19 cellular contexts compared by ENCODE assay signal in genomic region chrX:131226591-131226990, GRCh38.
DNase-seq lines count a peak whose midpoint lies in the region; ATAC-seq, FAIRE-seq and TF ChIP-seq lines count a peak whose summit lies in the region.
"Had no signal": no experiment of that assay in that cellular context is flagged by ENCODE, and none has a peak within 500 bp of the region (broad histone marks: within the 10 kb centered on the region; RNA-seq: fewer than 3 reads in every experiment).

No MANE protein-coding gene starts in this region.

- H3K9me3 ChIP-seq in HepG2 (ENCODE audit: low read length) = no peaks in the 10 kb centered on the region
- no peaks in the 10 kb centered on the region for H3K9me3 ChIP-seq in right lobe of liver
- H3K9me3 ChIP-seq in K562 (replicated peaks; ENCODE audit: control insufficient read depth, insufficient read depth, low read depth, low read length) = no peaks in the 10 kb centered on the region
- H3K9me3 ChIP-seq: A549, Caco-2 had no signal

- H3K27ac ChIP-seq in HepG2 (ENCODE audit: extremely low read length, insufficient read depth, low read length) (no peak overlapping the region), right lobe of liver (no peak overlapping the region), K562 (ENCODE audit: extremely low read depth, low read depth, low read length) (no peak overlapping the region)
- H3K27ac ChIP-seq: 22Rv1; A549; BLaER1 treated with 17β-estradiol and CSF1 and Interleukin-3, amounts not matched to agents 10 nM and 100 nM; C4-2B had no signal

- TF ChIP-seq POLR2A in HepG2 (IDR thresholded peaks at IDR 0.05; ENCODE audit: insufficient read depth in 1 of 2, low read depth in 2 of 2, low read length in 2 of 2) = no peak
- TF ChIP-seq POLR2A in right lobe of liver (IDR thresholded peaks at IDR 0.05) = no peak
- TF ChIP-seq POLR2A in K562 (conservative IDR thresholded peaks at IDR 0.05) = no peak

- intact Hi-C loops in HepG2 (cut with micrococcal nuclease; ENCODE audit: unreplicated experiment) (no loop called here), right lobe of liver (cut with DNase I) (no loop called here), K562 (cut with micrococcal nuclease) (no loop called here)

- TF ChIP-seq EP300 in HepG2 (IDR thresholded peaks at IDR 0.05; ENCODE audit: low read depth in 2 of 2, low read length in 2 of 2) (no peak), HepG2 (CRISPR knock-in tag; IDR thresholded peaks at IDR 0.05; ENCODE audit: borderline replicate concordance) (no peak), K562 (IDR thresholded peaks at IDR 0.05; ENCODE audit: low read length) (no peak)

- no peaks in the 10 kb centered on the region for H3K9me1 ChIP-seq in K562 (ENCODE audit: control insufficient read depth, insufficient read depth, low read length)

- 90% methylated on average over 4 of the region's 4 CpGs for WGBS in HepG2 (ENCODE audit: low lambda C conversion rate)
- WGBS in right lobe of liver (ENCODE audit: insufficient coverage, low coverage, low lambda C conversion rate, missing lambda C conversion rate) = 48% methylated on average over 4 of the region's 4 CpGs
- 2% methylated on average over 4 of the region's 4 CpGs for WGBS in K562 (ENCODE audit: insufficient coverage, low coverage, missing lambda C conversion rate)

- POLR2A ChIA-PET in HepG2 (lab: Yijun Ruan, JAX) = no interaction called here
- POLR2A ChIA-PET in K562 (lab: Yijun Ruan, JAX) = no interaction called here

- TF ChIP-seq RAD21 in HepG2 (CRISPR knock-in tag; IDR thresholded peaks at IDR 0.05) (no peak), K562 (CRISPR knock-in tag; conservative IDR thresholded peaks at IDR 0.05 in 1 of 2, IDR thresholded peaks at IDR 0.05 in 1 of 2) (no peak)

- H3K4me1 ChIP-seq in HepG2 (ENCODE audit: insufficient read depth, low read length) = no peaks in the 10 kb centered on the region
- H3K4me1 ChIP-seq in right lobe of liver = no peaks in the 10 kb centered on the region
- H3K4me1 ChIP-seq in K562 (replicated peaks in 1 of 2; ENCODE audit: control insufficient read depth in 2 of 2, insufficient read depth in 2 of 2, low read length in 2 of 2) = no peaks in the 10 kb centered on the region
- H3K4me1 ChIP-seq: A549; BLaER1 treated with 17β-estradiol and CSF1 and Interleukin-3, amounts not matched to agents 10 nM and 100 nM; Caco-2 had no signal

- TF ChIP-seq CTCF in HepG2 (CRISPR knock-in tag; IDR thresholded peaks at IDR 0.05) (no peak), right lobe of liver (IDR thresholded peaks at IDR 0.05) (no peak), K562 (IDR thresholded peaks at IDR 0.05 in 2 of 3, conservative IDR thresholded peaks at IDR 0.05 in 1 of 3; ENCODE audit: insufficient read depth in 2 of 3, low read depth in 1 of 3, low read length in 3 of 3) (no peak)

- H3K27me3 ChIP-seq in HepG2 (ENCODE audit: control insufficient read depth in 1 of 2, insufficient read depth in 2 of 2, low read length in 2 of 2) (no peaks in the 10 kb centered on the region), right lobe of liver (no peaks in the 10 kb centered on the region), K562 (ENCODE audit: control insufficient read depth in 2 of 2, insufficient read depth in 2 of 2, low read length in 2 of 2) (no peaks in the 10 kb centered on the region)

- BruUV-seq in HepG2 (replicated peaks; lab: Mats Ljungman, UMichigan) = no TSS peak
- no TSS peak for BruUV-seq in K562 (replicated peaks; lab: Mats Ljungman, UMichigan)

- H3K4me3 ChIP-seq in HepG2 (replicated peaks in 1 of 3; ENCODE audit: insufficient read depth in 1 of 3, low read depth in 2 of 3, low read length in 3 of 3) (no peak overlapping the region), right lobe of liver (no peak overlapping the region), K562 (no peak overlapping the region)
- H3K4me3 ChIP-seq: A549; BLaER1 treated with 17β-estradiol and CSF1 and Interleukin-3, amounts not matched to agents 10 nM and 100 nM had no signal

- ATAC-seq in HepG2 (no peak), right lobe of liver (no peak), K562 (no peak)
- ATAC-seq: A549; CD8-positive, alpha-beta T cell had no signal

- H4K20me1 ChIP-seq in HepG2 (ENCODE audit: insufficient read depth, low read length) (no peaks in the 10 kb centered on the region), K562 (replicated peaks; ENCODE audit: control insufficient read depth, insufficient read depth, low read length) (no peaks in the 10 kb centered on the region)
- H4K20me1 ChIP-seq: BLaER1 treated with 17β-estradiol and CSF1 and Interleukin-3, amounts not matched to agents 10 nM and 100 nM had no signal

- CTCF ChIA-PET in HepG2 (lab: Yijun Ruan, JAX; ENCODE audit: low intra/inter-chr PET ratio, low total read pairs) = no interaction called here
- CTCF ChIA-PET in K562 (lab: Yijun Ruan, JAX; ENCODE audit: low intra/inter-chr PET ratio) = no interaction called here

- no peaks in the 10 kb centered on the region for H3K36me3 ChIP-seq in HepG2 (replicated peaks in 1 of 2; ENCODE audit: control insufficient read depth in 1 of 2, insufficient read depth in 2 of 2, low read length in 2 of 2)
- H3K36me3 ChIP-seq in right lobe of liver = no peaks in the 10 kb centered on the region
- no peaks in the 10 kb centered on the region for H3K36me3 ChIP-seq in K562 (ENCODE audit: control insufficient read depth, insufficient read depth, low read length)
- H3K36me3 ChIP-seq: BLaER1 treated with 17β-estradiol and CSF1 and Interleukin-3, amounts not matched to agents 10 nM and 100 nM had no signal

- in situ Hi-C loops in HepG2 (cut with HindIII; ENCODE audit: extremely low pct_ligation_motif_present, low pct_unique_long_range_greater_than_20kb) (no loop called here), K562 (cut with MboI) (no loop called here)

- H3K9ac ChIP-seq in HepG2 (ENCODE audit: insufficient read depth, low read depth, low read length) (no peak overlapping the region), K562 (ENCODE audit: insufficient read depth in 1 of 2, low read depth in 2 of 2, low read length in 2 of 2) (no peak overlapping the region)
- H3K9ac ChIP-seq: BLaER1 treated with 17β-estradiol and CSF1 and Interleukin-3, amounts not matched to agents 10 nM and 100 nM had no signal

- H2AFZ ChIP-seq in HepG2 (ENCODE audit: low read length) (no peak overlapping the region), K562 (ENCODE audit: low read depth, low read length) (no peak overlapping the region)

- no peak for FAIRE-seq in HepG2 (lab: Jason Lieb, UNC)
- no peak for FAIRE-seq in K562 (lab: Jason Lieb, UNC)
- FAIRE-seq: D721Med, G401.6, GM12891 had no signal

- H3K79me2 ChIP-seq in HepG2 (ENCODE audit: insufficient read depth, low read length) (no peaks in the 10 kb centered on the region), K562 (ENCODE audit: control insufficient read depth, insufficient read depth, low read length) (no peaks in the 10 kb centered on the region)

- DNase-seq in HepG2 (ENCODE audit: low spot score) (no peak), right lobe of liver (no peak), K562 (ENCODE audit: extremely low read depth in 1 of 4, low spot score in 3 of 4) (no peak), NCI-H2227 (lab: John Stamatoyannopoulos, UW; ENCODE audit: unreplicated experiment) (no peak), SW480 (ENCODE audit: low spot score) (no peak)
- DNase-seq: AML-193; Caco-2; Calu3; CD4-positive, alpha-beta T cell; CD8-positive, alpha-beta T cell; DMS79 treated with DMSO at 0.1 percent for 48 hours; GF-D8 had no signal

- H3K4me2 ChIP-seq in HepG2 (ENCODE audit: low read depth, low read length) = no peak overlapping the region
- H3K4me2 ChIP-seq in K562 (ENCODE audit: insufficient read depth, low read length) = no peak overlapping the region
- H3K4me2 ChIP-seq: A549; BLaER1 treated with 17β-estradiol and CSF1 and Interleukin-3, amounts not matched to agents 10 nM and 100 nM had no signal

TF ChIP-seq in HepG2, 621 proteins besides CTCF, POLR2A, EP300 and RAD21:
- TF ChIP-seq LCORL (IDR thresholded peaks at IDR 0.05) = 0 out of 2 replicates have a peak, but pooled peaks have one; percentile 24
- no peak for TF ChIP-seq LCORL (CRISPR knock-in tag; IDR thresholded peaks at IDR 0.05)
- TF ChIP-seq YY1 (IDR thresholded peaks at IDR 0.05; ENCODE audit: insufficient read depth, insufficient replicate concordance, low read depth, low read length) = no peak
- TF ChIP-seq ZNF468 (CRISPR knock-in tag; IDR thresholded peaks at IDR 0.05) = no peak

TF ChIP-seq in K562, 482 proteins besides CTCF, POLR2A, EP300 and RAD21:
- TF ChIP-seq TFAP4 (CRISPR knock-in tag; IDR thresholded peaks at IDR 0.05; ENCODE audit: borderline replicate concordance) (no peak), CBFA2T2 (conservative IDR thresholded peaks at IDR 0.05) (no peak), STAG1 (CRISPR knock-in tag; IDR thresholded peaks at IDR 0.05; ENCODE audit: borderline replicate concordance) (no peak), CREBBP (IDR thresholded peaks at IDR 0.05; ENCODE audit: low read depth, low read length) (no peak), NFIX (CRISPR knock-in tag; IDR thresholded peaks at IDR 0.05; ENCODE audit: low read depth) (peak; percentile 89), POLR2AphosphoS5 (IDR thresholded peaks at IDR 0.05; ENCODE audit: control insufficient read depth, insufficient read depth, low read depth, low read length) (no peak), NR4A1 (CRISPR knock-in tag; IDR thresholded peaks at IDR 0.05) (no peak), NR4A1 (tag; IDR thresholded peaks at IDR 0.05) (no peak), NFIC (IDR thresholded peaks at IDR 0.05) (peak; percentile 93), TEAD1 (CRISPR knock-in tag; IDR thresholded peaks at IDR 0.05) (no peak), ESRRB (CRISPR knock-in tag; IDR thresholded peaks at IDR 0.05; ENCODE audit: borderline replicate concordance) (no peak), ZNF3 (CRISPR knock-in tag; IDR thresholded peaks at IDR 0.05) (no peak)

Comparison
In these comparisons a context has a peak if more than half of its experiments do, and no peak if none do; other contexts are left out.
1. Of the 241 proteins assayed by ChIP-seq in both HepG2 and K562: peak only in HepG2: none; only in K562: NFIC; in both: none; in neither: 240.